In the genomic region with DNA sequence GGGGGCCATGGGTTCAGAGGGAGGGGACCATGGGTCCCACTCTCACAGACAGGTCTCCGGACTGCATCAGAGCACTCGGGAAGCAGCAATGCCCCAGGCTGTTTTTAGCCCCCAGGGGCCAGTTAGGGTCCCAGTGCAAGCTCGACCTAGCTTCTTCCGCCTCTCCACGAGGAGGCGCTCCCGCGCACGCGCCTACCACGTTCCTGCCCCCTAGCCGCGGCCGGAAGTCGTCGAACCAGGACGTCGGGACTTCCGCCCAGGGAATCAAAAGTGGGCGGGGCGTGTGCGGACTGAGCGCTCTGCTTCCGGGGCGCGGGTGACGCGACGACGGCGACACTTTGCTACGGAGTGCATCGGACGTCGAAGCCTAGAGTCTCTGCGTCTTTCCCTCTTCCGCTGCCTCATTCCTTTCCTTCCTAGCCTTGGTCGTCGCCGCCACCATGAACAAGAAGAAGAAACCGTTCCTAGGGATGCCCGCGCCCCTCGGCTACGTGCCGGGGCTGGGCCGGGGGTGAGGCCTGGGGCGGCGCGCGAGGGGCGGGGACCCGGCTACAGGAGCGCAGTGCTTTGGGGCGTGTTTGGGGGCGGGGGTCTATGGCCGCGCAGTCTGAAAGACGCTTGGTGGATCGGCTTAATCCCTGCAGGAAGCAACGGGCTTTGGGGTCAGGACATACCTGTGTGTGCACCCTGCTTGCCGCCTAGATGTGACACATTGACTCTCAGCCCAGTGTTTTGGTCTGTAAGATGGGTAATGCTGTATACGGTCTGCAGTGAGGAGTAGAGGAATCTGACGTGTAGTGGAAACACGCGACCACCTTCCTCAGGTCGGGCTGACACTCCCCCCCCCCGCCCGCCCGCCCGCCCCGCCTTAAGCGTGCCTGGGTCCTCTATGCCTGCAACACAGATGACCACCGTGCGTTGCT, we compare ENCODE assay signal across 1 cellular context.
TF ChIP-seq lines count a peak whose summit lies in the region.

A gene with protein sequence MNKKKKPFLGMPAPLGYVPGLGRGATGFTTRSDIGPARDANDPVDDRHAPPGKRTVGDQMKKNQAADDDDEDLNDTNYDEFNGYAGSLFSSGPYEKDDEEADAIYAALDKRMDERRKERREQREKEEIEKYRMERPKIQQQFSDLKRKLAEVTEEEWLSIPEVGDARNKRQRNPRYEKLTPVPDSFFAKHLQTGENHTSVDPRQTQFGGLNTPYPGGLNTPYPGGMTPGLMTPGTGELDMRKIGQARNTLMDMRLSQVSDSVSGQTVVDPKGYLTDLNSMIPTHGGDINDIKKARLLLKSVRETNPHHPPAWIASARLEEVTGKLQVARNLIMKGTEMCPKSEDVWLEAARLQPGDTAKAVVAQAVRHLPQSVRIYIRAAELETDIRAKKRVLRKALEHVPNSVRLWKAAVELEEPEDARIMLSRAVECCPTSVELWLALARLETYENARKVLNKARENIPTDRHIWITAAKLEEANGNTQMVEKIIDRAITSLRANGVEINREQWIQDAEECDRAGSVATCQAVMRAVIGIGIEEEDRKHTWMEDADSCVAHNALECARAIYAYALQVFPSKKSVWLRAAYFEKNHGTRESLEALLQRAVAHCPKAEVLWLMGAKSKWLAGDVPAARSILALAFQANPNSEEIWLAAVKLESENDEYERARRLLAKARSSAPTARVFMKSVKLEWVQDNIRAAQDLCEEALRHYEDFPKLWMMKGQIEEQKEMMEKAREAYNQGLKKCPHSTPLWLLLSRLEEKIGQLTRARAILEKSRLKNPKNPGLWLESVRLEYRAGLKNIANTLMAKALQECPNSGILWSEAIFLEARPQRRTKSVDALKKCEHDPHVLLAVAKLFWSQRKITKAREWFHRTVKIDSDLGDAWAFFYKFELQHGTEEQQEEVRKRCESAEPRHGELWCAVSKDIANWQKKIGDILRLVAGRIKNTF (plus strand): TSS at position 327 of the 923 bp plus-strand sequence. CDS start 114 bp downstream, at position 441.

TF ChIP-seq in K562, 482 proteins besides CTCF, POLR2A, EP300 and RAD21 (continued from another document and continues in another):
- TF ChIP-seq, protein P1, sequence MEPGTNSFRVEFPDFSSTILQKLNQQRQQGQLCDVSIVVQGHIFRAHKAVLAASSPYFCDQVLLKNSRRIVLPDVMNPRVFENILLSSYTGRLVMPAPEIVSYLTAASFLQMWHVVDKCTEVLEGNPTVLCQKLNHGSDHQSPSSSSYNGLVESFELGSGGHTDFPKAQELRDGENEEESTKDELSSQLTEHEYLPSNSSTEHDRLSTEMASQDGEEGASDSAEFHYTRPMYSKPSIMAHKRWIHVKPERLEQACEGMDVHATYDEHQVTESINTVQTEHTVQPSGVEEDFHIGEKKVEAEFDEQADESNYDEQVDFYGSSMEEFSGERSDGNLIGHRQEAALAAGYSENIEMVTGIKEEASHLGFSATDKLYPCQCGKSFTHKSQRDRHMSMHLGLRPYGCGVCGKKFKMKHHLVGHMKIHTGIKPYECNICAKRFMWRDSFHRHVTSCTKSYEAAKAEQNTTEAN (CRISPR knock-in tag; IDR thresholded peaks at IDR 0.05) = no peak
- TF ChIP-seq TCF7L2 (IDR thresholded peaks at IDR 0.05; ENCODE audit: low read depth, low read length) (no peak), ETV1 (tag; conservative IDR thresholded peaks at IDR 0.05; ENCODE audit: low read depth) (peak; percentile 87), ZSCAN32 (CRISPR knock-in tag; IDR thresholded peaks at IDR 0.05) (no peak), ZSCAN29 (IDR thresholded peaks at IDR 0.05) (no peak), ZNF766 (CRISPR knock-in tag; conservative IDR thresholded peaks at IDR 0.05) (peak; percentile 46; the same call in 1 of the 2 replicates), CCNT2 (IDR thresholded peaks at IDR 0.05; ENCODE audit: borderline replicate concordance, extremely low read depth, insufficient read length, low read depth, low read length) (peak; percentile 63), ZNF175 (CRISPR knock-in tag; IDR thresholded peaks at IDR 0.05; ENCODE audit: low read depth) (no peak), ILK (tag; IDR thresholded peaks at IDR 0.05; ENCODE audit: borderline replicate concordance, low read depth) (no peak), SP2 (IDR thresholded peaks at IDR 0.05; ENCODE audit: extremely low read depth, low read depth, low read length, poor library complexity, severe bottlenecking) (peak; percentile 38), KDM5B (IDR thresholded peaks at IDR 0.05; ENCODE audit: insufficient replicate concordance, low read depth, low read length) (peak; percentile 76), ZNF347 (CRISPR knock-in tag; IDR thresholded peaks at IDR 0.05; ENCODE audit: low read depth) (no peak), JUNB (CRISPR knock-in tag; conservative IDR thresholded peaks at IDR 0.05) (no peak), ZNF408 (CRISPR knock-in tag; IDR thresholded peaks at IDR 0.05; ENCODE audit: low read depth) (no peak), ZNF311 (CRISPR knock-in tag; IDR thresholded peaks at IDR 0.05) (no peak), SRSF1 (IDR thresholded peaks at IDR 0.05; ENCODE audit: low read depth, low read length) (no peak), ETV6 (IDR thresholded peaks at IDR 0.05; ENCODE audit: borderline replicate concordance in 1 of 2, low read depth in 2 of 2, low read length in 1 of 2) (peak in 1 of 2 experiments; percentile 48; a peak in 1 of 4 replicates), ETV6 (CRISPR knock-in tag; IDR thresholded peaks at IDR 0.05; ENCODE audit: borderline replicate concordance) (no peak)
- TF ChIP-seq, protein P2, sequence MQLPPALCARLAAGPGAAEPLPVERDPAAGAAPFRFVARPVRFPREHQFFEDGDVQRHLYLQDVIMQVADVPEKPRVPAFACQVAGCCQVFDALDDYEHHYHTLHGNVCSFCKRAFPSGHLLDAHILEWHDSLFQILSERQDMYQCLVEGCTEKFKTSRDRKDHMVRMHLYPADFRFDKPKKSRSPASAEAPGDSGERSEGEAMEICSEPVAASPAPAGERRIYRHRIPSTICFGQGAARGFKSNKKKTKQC (CRISPR knock-in tag; IDR thresholded peaks at IDR 0.05) = no peak
- TF ChIP-seq, protein P3, sequence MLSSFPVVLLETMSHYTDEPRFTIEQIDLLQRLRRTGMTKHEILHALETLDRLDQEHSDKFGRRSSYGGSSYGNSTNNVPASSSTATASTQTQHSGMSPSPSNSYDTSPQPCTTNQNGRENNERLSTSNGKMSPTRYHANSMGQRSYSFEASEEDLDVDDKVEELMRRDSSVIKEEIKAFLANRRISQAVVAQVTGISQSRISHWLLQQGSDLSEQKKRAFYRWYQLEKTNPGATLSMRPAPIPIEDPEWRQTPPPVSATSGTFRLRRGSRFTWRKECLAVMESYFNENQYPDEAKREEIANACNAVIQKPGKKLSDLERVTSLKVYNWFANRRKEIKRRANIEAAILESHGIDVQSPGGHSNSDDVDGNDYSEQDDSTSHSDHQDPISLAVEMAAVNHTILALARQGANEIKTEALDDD (IDR thresholded peaks at IDR 0.05) = no peak
- TF ChIP-seq, protein P4, sequence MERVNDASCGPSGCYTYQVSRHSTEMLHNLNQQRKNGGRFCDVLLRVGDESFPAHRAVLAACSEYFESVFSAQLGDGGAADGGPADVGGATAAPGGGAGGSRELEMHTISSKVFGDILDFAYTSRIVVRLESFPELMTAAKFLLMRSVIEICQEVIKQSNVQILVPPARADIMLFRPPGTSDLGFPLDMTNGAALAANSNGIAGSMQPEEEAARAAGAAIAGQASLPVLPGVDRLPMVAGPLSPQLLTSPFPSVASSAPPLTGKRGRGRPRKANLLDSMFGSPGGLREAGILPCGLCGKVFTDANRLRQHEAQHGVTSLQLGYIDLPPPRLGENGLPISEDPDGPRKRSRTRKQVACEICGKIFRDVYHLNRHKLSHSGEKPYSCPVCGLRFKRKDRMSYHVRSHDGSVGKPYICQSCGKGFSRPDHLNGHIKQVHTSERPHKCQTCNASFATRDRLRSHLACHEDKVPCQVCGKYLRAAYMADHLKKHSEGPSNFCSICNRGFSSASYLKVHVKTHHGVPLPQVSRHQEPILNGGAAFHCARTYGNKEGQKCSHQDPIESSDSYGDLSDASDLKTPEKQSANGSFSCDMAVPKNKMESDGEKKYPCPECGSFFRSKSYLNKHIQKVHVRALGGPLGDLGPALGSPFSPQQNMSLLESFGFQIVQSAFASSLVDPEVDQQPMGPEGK (CRISPR knock-in tag; IDR thresholded peaks at IDR 0.05; ENCODE audit: borderline replicate concordance) = no peak
- TF ChIP-seq, protein P5, sequence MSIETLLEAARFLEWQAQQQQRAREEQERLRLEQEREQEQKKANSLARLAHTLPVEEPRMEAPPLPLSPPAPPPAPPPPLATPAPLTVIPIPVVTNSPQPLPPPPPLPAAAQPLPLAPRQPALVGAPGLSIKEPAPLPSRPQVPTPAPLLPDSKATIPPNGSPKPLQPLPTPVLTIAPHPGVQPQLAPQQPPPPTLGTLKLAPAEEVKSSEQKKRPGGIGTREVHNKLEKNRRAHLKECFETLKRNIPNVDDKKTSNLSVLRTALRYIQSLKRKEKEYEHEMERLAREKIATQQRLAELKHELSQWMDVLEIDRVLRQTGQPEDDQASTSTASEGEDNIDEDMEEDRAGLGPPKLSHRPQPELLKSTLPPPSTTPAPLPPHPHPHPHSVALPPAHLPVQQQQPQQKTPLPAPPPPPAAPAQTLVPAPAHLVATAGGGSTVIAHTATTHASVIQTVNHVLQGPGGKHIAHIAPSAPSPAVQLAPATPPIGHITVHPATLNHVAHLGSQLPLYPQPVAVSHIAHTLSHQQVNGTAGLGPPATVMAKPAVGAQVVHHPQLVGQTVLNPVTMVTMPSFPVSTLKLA (conservative IDR thresholded peaks at IDR 0.05) = peak; percentile 97 to 99
- TF ChIP-seq, protein P6, sequence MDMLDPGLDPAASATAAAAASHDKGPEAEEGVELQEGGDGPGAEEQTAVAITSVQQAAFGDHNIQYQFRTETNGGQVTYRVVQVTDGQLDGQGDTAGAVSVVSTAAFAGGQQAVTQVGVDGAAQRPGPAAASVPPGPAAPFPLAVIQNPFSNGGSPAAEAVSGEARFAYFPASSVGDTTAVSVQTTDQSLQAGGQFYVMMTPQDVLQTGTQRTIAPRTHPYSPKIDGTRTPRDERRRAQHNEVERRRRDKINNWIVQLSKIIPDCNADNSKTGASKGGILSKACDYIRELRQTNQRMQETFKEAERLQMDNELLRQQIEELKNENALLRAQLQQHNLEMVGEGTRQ (CRISPR knock-in tag; IDR thresholded peaks at IDR 0.05) = no peak
- TF ChIP-seq, protein P7, sequence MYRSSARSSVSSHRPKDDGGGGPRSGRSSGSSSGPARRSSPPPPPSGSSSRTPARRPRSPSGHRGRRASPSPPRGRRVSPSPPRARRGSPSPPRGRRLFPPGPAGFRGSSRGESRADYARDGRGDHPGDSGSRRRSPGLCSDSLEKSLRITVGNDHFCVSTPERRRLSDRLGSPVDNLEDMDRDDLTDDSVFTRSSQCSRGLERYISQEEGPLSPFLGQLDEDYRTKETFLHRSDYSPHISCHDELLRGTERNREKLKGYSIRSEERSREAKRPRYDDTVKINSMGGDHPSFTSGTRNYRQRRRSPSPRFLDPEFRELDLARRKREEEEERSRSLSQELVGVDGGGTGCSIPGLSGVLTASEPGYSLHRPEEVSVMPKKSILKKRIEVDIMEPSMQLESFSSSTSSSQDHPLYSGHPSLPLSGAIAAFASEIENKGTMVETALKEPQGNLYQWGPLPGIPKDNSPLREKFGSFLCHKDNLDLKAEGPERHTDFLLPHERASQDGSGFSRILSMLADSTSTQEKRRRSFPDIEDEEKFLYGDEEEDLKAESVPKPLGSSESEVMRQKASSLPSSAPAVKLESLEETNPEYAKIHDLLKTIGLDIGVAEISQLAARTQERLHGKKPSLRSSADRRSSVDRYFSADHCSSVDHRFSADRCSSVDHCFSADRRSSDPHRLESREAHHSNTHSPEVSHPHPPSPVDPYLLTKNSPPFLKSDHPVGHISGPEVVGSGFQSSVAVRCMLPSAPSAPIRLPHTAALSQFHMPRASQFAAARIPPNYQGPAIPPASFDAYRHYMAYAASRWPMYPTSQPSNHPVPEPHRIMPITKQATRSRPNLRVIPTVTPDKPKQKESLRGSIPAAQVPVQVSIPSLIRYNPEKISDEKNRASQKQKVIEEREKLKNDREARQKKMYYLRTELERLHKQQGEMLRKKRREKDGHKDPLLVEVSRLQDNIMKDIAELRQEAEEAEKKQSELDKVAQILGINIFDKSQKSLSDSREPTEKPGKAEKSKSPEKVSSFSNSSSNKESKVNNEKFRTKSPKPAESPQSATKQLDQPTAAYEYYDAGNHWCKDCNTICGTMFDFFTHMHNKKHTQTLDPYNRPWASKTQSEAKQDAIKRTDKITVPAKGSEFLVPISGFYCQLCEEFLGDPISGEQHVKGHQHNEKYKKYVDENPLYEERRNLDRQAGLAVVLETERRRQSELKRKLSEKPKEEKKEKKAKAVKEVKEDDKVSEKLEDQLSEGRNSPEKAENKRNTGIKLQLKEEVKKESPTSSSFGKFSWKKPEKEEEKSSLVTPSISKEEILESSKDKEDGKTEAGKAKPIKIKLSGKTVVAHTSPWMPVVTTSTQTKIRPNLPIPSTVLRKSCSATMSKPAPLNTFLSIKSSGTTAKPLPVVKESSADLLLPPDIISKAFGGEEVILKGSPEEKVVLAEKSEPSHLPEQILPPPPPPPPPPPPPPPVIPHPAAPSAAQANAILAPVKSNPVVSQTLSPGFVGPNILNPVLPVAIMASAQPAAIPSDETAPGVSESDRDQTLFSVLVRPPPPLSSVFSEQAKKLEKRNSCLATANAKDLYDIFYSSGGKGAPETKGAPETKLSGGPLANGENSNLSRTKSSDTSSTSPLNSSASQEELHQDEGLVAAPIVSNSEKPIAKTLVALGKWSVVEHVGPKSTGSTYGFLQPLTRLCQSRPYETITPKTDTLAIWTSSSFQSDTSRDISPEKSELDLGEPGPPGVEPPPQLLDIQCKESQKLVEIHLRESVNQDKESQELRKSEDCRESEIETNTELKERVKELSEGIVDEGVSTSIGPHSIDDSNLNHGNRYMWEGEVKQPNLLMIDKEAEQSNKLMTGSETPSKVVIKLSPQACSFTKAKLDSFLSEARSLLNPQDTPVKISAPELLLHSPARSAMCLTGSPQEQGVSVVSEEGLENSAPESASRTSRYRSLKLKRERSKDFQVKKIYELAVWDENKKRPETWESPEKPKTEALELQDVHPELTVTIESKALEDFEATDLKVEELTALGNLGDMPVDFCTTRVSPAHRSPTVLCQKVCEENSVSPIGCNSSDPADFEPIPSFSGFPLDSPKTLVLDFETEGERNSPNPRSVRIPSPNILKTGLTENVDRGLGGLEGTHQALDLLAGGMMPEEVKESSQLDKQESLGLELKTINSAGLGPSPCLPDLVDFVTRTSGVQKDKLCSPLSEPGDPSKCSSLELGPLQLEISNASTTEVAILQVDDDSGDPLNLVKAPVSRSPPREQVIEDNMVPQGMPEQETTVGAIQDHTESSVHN (IDR thresholded peaks at IDR 0.05; ENCODE audit: borderline replicate concordance in 1 of 2, low read depth in 1 of 2) = no peak
- TF ChIP-seq, protein P8, sequence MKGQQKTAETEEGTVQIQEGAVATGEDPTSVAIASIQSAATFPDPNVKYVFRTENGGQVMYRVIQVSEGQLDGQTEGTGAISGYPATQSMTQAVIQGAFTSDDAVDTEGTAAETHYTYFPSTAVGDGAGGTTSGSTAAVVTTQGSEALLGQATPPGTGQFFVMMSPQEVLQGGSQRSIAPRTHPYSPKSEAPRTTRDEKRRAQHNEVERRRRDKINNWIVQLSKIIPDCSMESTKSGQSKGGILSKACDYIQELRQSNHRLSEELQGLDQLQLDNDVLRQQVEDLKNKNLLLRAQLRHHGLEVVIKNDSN (CRISPR knock-in tag; IDR thresholded peaks at IDR 0.05) = peak; percentile 53; the same call in 1 of the 2 replicates
- TF ChIP-seq, protein P9, sequence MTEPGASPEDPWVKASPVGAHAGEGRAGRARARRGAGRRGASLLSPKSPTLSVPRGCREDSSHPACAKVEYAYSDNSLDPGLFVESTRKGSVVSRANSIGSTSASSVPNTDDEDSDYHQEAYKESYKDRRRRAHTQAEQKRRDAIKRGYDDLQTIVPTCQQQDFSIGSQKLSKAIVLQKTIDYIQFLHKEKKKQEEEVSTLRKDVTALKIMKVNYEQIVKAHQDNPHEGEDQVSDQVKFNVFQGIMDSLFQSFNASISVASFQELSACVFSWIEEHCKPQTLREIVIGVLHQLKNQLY (CRISPR knock-in tag; conservative IDR thresholded peaks at IDR 0.05) = no peak
